33 cellular contexts compared by ENCODE assay signal in genomic region chr10:53233759-53234158, GRCh38.
"Had no signal": no experiment of that assay in that cellular context is flagged by ENCODE, and none has a peak within 500 bp of the region (broad histone marks: within the 10 kb centered on the region; RNA-seq: fewer than 3 reads in every experiment).

No MANE protein-coding gene starts in this region.

- DNase-seq: activated CD4-positive, alpha-beta memory T cell treated with anti-CD3 and anti-CD28 coated beads, Interleukin-2, amount 10 ng/mL, durations not matched to agents 7 days and 5 days; activated CD4-positive, alpha-beta T cell treated with anti-CD3 and anti-CD28 coated beads for 36 hours; activated CD4-positive, alpha-beta T cell treated with anti-CD3 and anti-CD28 coated beads, Interleukin-2, amount 50 U/mL, for 1 hour; activated CD4-positive, CD25-positive, alpha-beta regulatory T cell; activated gamma-delta T cell; activated naive CD4-positive, alpha-beta T cell treated with anti-CD3 and anti-CD28 coated beads for 36 hours; activated T-cell treated with anti-CD3 and anti-CD28 coated beads for 4 hours; activated T-cell treated with anti-CD3 and anti-CD28 coated beads, Interleukin-2, amount 50 U/mL, for 48 hours; amygdala; KG1; NCI-H1092; NCI-H1436; NCI-H187 treated with DMSO at 0.1 percent for 48 hours; NCI-H2081 treated with DMSO at 0.1 percent for 48 hours; NCI-H2171; NCI-H345; NCI-H510A treated with DMSO at 0.1 percent for 48 hours; NCI-H774; NK-92 treated with Interleukin-12 subunit alpha and Interleukin-12 subunit beta, amount 100 ng/mL, for 24 hours; OCI-M1; RPMI8226; T-cell; T-helper 2 cell; T1000 had no signal

- H3K27ac ChIP-seq: SK-N-MC had no signal

- H3K27me3 Mint-ChIP-seq: activated CD4-positive, alpha-beta memory T cell treated with anti-CD3 and anti-CD28 coated beads, Interleukin-2, amount 10 ng/mL, durations not matched to agents 7 days and 5 days; activated CD4-positive, alpha-beta T cell treated with anti-CD3 and anti-CD28 coated beads for 36 hours; activated naive CD8-positive, alpha-beta T cell; activated T-helper 17 cell treated with anti-CD3 and anti-CD28 coated beads, Interleukin-2, amount 50 U/mL, for 72 hours; brain; IgD-negative memory B cell; T-cell had no signal

- H3K4me3 ChIP-seq: SK-N-MC had no signal

- FAIRE-seq: astrocyte, TTC549 had no signal

- H3K27ac Mint-ChIP-seq: activated CD4-positive, alpha-beta memory T cell treated with anti-CD3 and anti-CD28 coated beads, Interleukin-2, amount 10 ng/mL, durations not matched to agents 7 days and 5 days; activated CD4-positive, alpha-beta T cell treated with anti-CD3 and anti-CD28 coated beads for 36 hours; activated naive CD4-positive, alpha-beta T cell treated with anti-CD3 and anti-CD28 coated beads for 36 hours; activated naive CD8-positive, alpha-beta T cell; activated T-helper 17 cell treated with anti-CD3 and anti-CD28 coated beads, Interleukin-2, amount 50 U/mL, for 72 hours; IgD-negative memory B cell; T-cell had no signal

- ATAC-seq: activated CD4-positive, alpha-beta T cell treated with anti-CD3 and anti-CD28 coated beads for 36 hours; activated T-helper 17 cell treated with anti-CD3 and anti-CD28 coated beads, Interleukin-2, amount 50 U/mL, for 72 hours; Panc1; Right ventricle myocardium inferior; T-cell had no signal

- H3K4me3 Mint-ChIP-seq: activated CD4-positive, alpha-beta memory T cell treated with anti-CD3 and anti-CD28 coated beads, Interleukin-2, amount 10 ng/mL, durations not matched to agents 7 days and 5 days; activated CD4-positive, alpha-beta T cell treated with anti-CD3 and anti-CD28 coated beads for 36 hours; activated naive CD4-positive, alpha-beta T cell treated with anti-CD3 and anti-CD28 coated beads for 36 hours; activated naive CD8-positive, alpha-beta T cell; activated T-helper 17 cell treated with anti-CD3 and anti-CD28 coated beads, Interleukin-2, amount 50 U/mL, for 72 hours; brain; IgD-negative memory B cell; T-cell had no signal

- H3K4me1 Mint-ChIP-seq: activated CD4-positive, alpha-beta memory T cell treated with anti-CD3 and anti-CD28 coated beads, Interleukin-2, amount 10 ng/mL, durations not matched to agents 7 days and 5 days; activated CD4-positive, alpha-beta T cell treated with anti-CD3 and anti-CD28 coated beads for 36 hours; activated T-helper 17 cell treated with anti-CD3 and anti-CD28 coated beads, Interleukin-2, amount 50 U/mL, for 72 hours; IgD-negative memory B cell; T-cell had no signal

- H3K9me3 Mint-ChIP-seq: activated T-helper 17 cell treated with anti-CD3 and anti-CD28 coated beads, Interleukin-2, amount 50 U/mL, for 72 hours had no signal

- H3K36me3 Mint-ChIP-seq: activated naive CD8-positive, alpha-beta T cell; brain; IgD-negative memory B cell; T-cell had no signal
